In genomic region chr5:143208781-143209510, GRCh38 we compare ENCODE assay signal across 11 cellular contexts.
DNase-seq lines count a peak whose midpoint lies in the region; ATAC-seq, FAIRE-seq and TF ChIP-seq lines count a peak whose summit lies in the region.
"Had no signal": no experiment of that assay in that cellular context is flagged by ENCODE, and none has a peak within 500 bp of the region (broad histone marks: within the 10 kb centered on the region; RNA-seq: fewer than 3 reads in every experiment).

No MANE protein-coding gene starts in this region.

- FAIRE-seq in HTR-8/SVneo (lab: Jason Lieb, UNC), result no peak

- ATAC-seq in foreskin keratinocyte, result no peak
- ATAC-seq: body of pancreas had no signal

- peak; percentile 26 for DNase-seq in ACHN
- DNase-seq in GM10266 (ENCODE audit: extremely low spot score), result no peak
- DNase-seq in OCI-M1 (lab: John Stamatoyannopoulos, UW), result peak; percentile 62
- no peak for DNase-seq in foreskin keratinocyte
- DNase-seq in HTR-8/SVneo (ENCODE audit: insufficient read length, low spot score), result no peak
- no peak for DNase-seq in LoVo (ENCODE audit: low spot score)
- DNase-seq in dedifferentiated amniotic fluid mesenchymal stem cell (ENCODE audit: extremely low spot score), result no peak
- DNase-seq in NCI-H146 treated with DMSO at 0.1 percent for 48 hours (lab: John Stamatoyannopoulos, UW; ENCODE audit: unreplicated experiment), result no peak
- DNase-seq: body of pancreas had no signal

- in situ Hi-C loops in ACHN (cut with HindIII; ENCODE audit: low pct_ligation_motif_present, low pct_unique_long_range_greater_than_20kb, low sequenced_read_pairs), result no loop called here

- peak overlapping the region; percentile 4 for H3K27ac ChIP-seq in foreskin keratinocyte
- H3K27ac ChIP-seq: body of pancreas, RWPE1 had no signal

- peaks cover 34% of the 10 kb centered on the region for H3K4me1 ChIP-seq in foreskin keratinocyte
- H3K4me1 ChIP-seq: body of pancreas had no signal

- no peaks in the 10 kb centered on the region for H3K27me3 ChIP-seq in foreskin keratinocyte
- H3K27me3 ChIP-seq: body of pancreas, esophagus muscularis mucosa had no signal

- peak; percentile 4 for TF ChIP-seq CTCF in GM10266 (IDR thresholded peaks at IDR 0.05; ENCODE audit: control insufficient read depth, insufficient read depth, low read depth, missing control alignments)
- peak; percentile 38 for TF ChIP-seq CTCF in foreskin keratinocyte (conservative IDR thresholded peaks at IDR 0.05)

Comparison
In these comparisons a context has a peak if more than half of its experiments do, and no peak if none do; other contexts are left out.
1. DNase-seq: peak in ACHN (single experiment) and OCI-M1 (single experiment); none in GM10266 (single experiment), foreskin keratinocyte (0 of 2), HTR-8/SVneo (single experiment), LoVo (single experiment), dedifferentiated amniotic fluid mesenchymal stem cell (single experiment) and NCI-H146 treated with DMSO at 0.1 percent for 48 hours (single experiment).